In the genomic region with DNA sequence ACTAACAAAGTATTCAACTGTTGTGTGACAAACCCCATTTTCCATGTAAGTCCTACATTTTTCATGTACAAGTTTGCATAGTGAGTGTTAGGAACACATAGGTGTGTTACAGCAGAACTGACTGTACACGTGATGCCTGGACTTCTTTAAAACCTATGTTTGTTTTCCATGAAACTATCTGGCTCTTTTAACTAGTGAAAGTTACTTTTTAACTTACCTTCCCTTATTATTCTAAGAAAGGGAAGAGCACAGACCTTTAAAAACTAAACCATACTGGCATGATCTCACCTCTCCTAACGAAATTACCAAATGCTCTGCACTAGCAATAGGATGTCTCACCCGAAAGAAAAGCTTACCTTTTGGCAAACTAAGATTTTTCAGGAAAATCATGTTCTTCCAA, we compare ENCODE assay signal across 18 cellular contexts.
A peak's percentile ranks its signal among the peaks of the same experiment; 100 is the strongest.
DNase-seq lines count a peak whose midpoint lies in the region; ATAC-seq and TF ChIP-seq lines count a peak whose summit lies in the region.
"Had no signal": no experiment of that assay in that cellular context is flagged by ENCODE, and none has a peak within 500 bp of the region (broad histone marks: within the 10 kb centered on the region; RNA-seq: fewer than 3 reads in every experiment).

No MANE protein-coding gene starts in this region.

- no peak overlapping the region for H3K4me3 Mint-ChIP-seq in activated CD4-positive, alpha-beta memory T cell treated with anti-CD3 and anti-CD28 coated beads, Interleukin-2, amount 10 ng/mL, durations not matched to agents 7 days and 5 days
- H3K4me3 Mint-ChIP-seq: CD4-positive, alpha-beta T cell; IgD-negative memory B cell had no signal

- H3K27ac ChIP-seq in right lobe of liver: peak overlapping the region in 2 of 3 donors; percentile 34 to 39
- H3K27ac ChIP-seq: A549, C4-2B had no signal

- ATAC-seq in left colon (peak; percentile 97), right lobe of liver (peak; percentile 91 to 93 (median 93))
- ATAC-seq: A549 had no signal

- H3K27me3 Mint-ChIP-seq in activated CD4-positive, alpha-beta memory T cell treated with anti-CD3 and anti-CD28 coated beads, Interleukin-2, amount 10 ng/mL, durations not matched to agents 7 days and 5 days: no peaks in the 10 kb centered on the region
- H3K27me3 Mint-ChIP-seq: CD4-positive, alpha-beta T cell; IgD-negative memory B cell had no signal

- H3K4me1 Mint-ChIP-seq in activated CD4-positive, alpha-beta memory T cell treated with anti-CD3 and anti-CD28 coated beads, Interleukin-2, amount 10 ng/mL, durations not matched to agents 7 days and 5 days: no peaks in the 10 kb centered on the region
- H3K4me1 Mint-ChIP-seq: IgD-negative memory B cell had no signal

- 22% methylated on average over 3 of the region's 3 CpGs for WGBS in right lobe of liver (ENCODE audit: insufficient coverage, low coverage, low lambda C conversion rate, missing lambda C conversion rate)

- no peak for TF ChIP-seq CTCF in epithelial cell of proximal tubule (conservative IDR thresholded peaks at IDR 0.05; ENCODE audit: low read depth, low read length)
- TF ChIP-seq CTCF in right lobe of liver (IDR thresholded peaks at IDR 0.05): no peak

- H3K4me3 ChIP-seq in epithelial cell of proximal tubule (ENCODE audit: low read depth, low read length) (no peak overlapping the region), right lobe of liver (peak overlapping the region in 1 of 3 donors; percentile 19)
- H3K4me3 ChIP-seq: A549, HAP-1 had no signal

- no peaks in the 10 kb centered on the region for H3K36me3 Mint-ChIP-seq in activated CD4-positive, alpha-beta memory T cell treated with anti-CD3 and anti-CD28 coated beads, Interleukin-2, amount 10 ng/mL, durations not matched to agents 7 days and 5 days (ENCODE audit: low read depth)
- H3K36me3 Mint-ChIP-seq: IgD-negative memory B cell had no signal

- DNase-seq in epithelial cell of proximal tubule (ENCODE audit: low read depth) (peak; percentile 9), left colon (no peak), right lobe of liver (no peak), NCI-H526 treated with DMSO at 0.1 percent for 48 hours (lab: John Stamatoyannopoulos, UW) (no peak), GM19238 (ENCODE audit: insufficient read length, low spot score) (no peak), DMS 273 treated with DMSO at 0.1 percent for 48 hours (lab: John Stamatoyannopoulos, UW) (no peak)
- DNase-seq in activated CD4-positive, alpha-beta memory T cell treated with anti-CD3 and anti-CD28 coated beads, Interleukin-2, amount 10 ng/mL, durations not matched to agents 7 days and 5 days: no peak
- DNase-seq: AML-193; Caco-2; CD4-positive, alpha-beta T cell; DMS153; DMS79; GDM1; KBM-7 had no signal

- no peaks in the 10 kb centered on the region for H3K9me3 ChIP-seq in right lobe of liver
- H3K9me3 ChIP-seq: A549, Caco-2, HAP-1 had no signal

- H3K27ac Mint-ChIP-seq in activated CD4-positive, alpha-beta memory T cell treated with anti-CD3 and anti-CD28 coated beads, Interleukin-2, amount 10 ng/mL, durations not matched to agents 7 days and 5 days: no peak overlapping the region
- H3K27ac Mint-ChIP-seq: CD4-positive, alpha-beta T cell; IgD-negative memory B cell had no signal

- TF ChIP-seq POLR2A in right lobe of liver (IDR thresholded peaks at IDR 0.05): no peak

- intact Hi-C loops in left colon (cut with DNase I, micrococcal nuclease): no loop called here
- intact Hi-C loops in right lobe of liver (cut with DNase I): no loop called here

- no peaks in the 10 kb centered on the region for H3K36me3 ChIP-seq in right lobe of liver
- H3K36me3 ChIP-seq: HAP-1 had no signal

- H3K9me3 Mint-ChIP-seq in activated CD4-positive, alpha-beta memory T cell treated with anti-CD3 and anti-CD28 coated beads, Interleukin-2, amount 10 ng/mL, durations not matched to agents 7 days and 5 days: no peaks in the 10 kb centered on the region
- H3K9me3 Mint-ChIP-seq: CD4-positive, alpha-beta T cell had no signal

- POLR2A ChIA-PET in activated CD4-positive, alpha-beta memory T cell treated with anti-CD3 and anti-CD28 coated beads, Interleukin-2, amount 10 ng/mL, durations not matched to agents 7 days and 5 days (lab: Charles Lee): no interaction called here

- no peaks in the 10 kb centered on the region for H3K27me3 ChIP-seq in right lobe of liver

- peaks cover 0 to 12% (median 4%) of the 10 kb centered on the region in 4 donors for H3K4me1 ChIP-seq in right lobe of liver
- H3K4me1 ChIP-seq: A549, HAP-1 had no signal

- CTCF ChIA-PET in activated CD4-positive, alpha-beta memory T cell treated with anti-CD3 and anti-CD28 coated beads, Interleukin-2, amount 10 ng/mL, durations not matched to agents 7 days and 5 days (lab: Charles Lee): no interaction called here
